In genomic region chr16:7644171-7644570, GRCh38 we compare ENCODE assay signal across 5 cellular contexts.
"Had no signal": no experiment of that assay in that cellular context is flagged by ENCODE, and none has a peak within 500 bp of the region (broad histone marks: within the 10 kb centered on the region; RNA-seq: fewer than 3 reads in every experiment).

No MANE protein-coding gene starts in this region.

- ATAC-seq: GM23338, K562 had no signal

- DNase-seq: H9, HCEC 1CT, IMR-90 had no signal

- H3K4me3 ChIP-seq: GM23338, K562 had no signal

- H3K4me2 ChIP-seq: GM23338 had no signal
